1 cellular context compared by ENCODE assay signal in the genomic region with DNA sequence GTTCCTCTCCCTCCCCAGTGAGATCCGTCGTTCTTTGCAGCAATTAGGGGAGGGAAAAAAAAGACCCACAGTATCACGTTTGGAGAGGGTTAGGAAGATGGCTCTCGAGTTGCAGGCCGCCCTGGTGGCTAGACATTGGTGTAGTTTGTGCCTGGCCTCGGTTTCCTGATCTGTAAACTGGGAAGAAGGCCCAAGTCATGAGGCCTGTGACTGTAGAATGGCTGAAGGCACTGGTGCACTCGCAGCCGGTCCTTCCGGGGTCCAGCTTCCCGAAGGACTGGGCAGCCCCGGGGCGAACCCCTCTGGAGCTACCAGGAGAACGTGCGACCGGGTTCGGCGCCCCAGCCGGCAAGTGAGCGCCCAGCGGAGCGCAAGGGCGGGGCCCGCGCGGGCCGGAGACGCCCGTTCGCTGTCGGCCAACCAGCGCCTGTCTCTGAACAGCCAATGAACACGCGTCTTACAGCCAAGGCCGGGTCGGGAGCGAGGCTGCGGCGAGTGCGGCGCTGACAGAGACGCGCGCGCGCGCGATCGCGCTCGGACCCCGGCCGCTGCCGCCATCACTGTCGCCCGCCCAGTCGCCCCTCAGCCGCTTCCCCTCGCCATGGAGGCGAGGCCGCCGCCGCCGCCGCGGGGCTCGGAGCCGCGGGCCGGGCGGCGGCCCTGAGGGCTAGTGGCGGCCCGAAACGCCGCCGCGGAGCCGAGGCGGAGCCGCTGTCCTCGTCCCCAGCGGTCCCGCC.
TF ChIP-seq lines count a peak whose summit lies in the region.

A gene with protein sequence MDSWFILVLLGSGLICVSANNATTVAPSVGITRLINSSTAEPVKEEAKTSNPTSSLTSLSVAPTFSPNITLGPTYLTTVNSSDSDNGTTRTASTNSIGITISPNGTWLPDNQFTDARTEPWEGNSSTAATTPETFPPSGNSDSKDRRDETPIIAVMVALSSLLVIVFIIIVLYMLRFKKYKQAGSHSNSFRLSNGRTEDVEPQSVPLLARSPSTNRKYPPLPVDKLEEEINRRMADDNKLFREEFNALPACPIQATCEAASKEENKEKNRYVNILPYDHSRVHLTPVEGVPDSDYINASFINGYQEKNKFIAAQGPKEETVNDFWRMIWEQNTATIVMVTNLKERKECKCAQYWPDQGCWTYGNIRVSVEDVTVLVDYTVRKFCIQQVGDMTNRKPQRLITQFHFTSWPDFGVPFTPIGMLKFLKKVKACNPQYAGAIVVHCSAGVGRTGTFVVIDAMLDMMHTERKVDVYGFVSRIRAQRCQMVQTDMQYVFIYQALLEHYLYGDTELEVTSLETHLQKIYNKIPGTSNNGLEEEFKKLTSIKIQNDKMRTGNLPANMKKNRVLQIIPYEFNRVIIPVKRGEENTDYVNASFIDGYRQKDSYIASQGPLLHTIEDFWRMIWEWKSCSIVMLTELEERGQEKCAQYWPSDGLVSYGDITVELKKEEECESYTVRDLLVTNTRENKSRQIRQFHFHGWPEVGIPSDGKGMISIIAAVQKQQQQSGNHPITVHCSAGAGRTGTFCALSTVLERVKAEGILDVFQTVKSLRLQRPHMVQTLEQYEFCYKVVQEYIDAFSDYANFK (plus strand): TSS at position 472 of the 737 bp plus-strand sequence. CDS start 90,797 bp downstream, outside the sequence.

TF ChIP-seq in HepG2, 621 proteins besides CTCF, POLR2A, EP300 and RAD21 (continued from another document and continues in another):
- no peak; the same call in 1 of the 2 replicates for TF ChIP-seq PRMT3 (CRISPR knock-in tag; IDR thresholded peaks at IDR 0.05; ENCODE audit: borderline replicate concordance, low read depth)
- no peak; the same call in none of the 2 replicates for TF ChIP-seq ZNF589 (CRISPR knock-in tag; conservative IDR thresholded peaks at IDR 0.05)
- peak; percentile 81 for TF ChIP-seq HDAC1 (CRISPR knock-in tag; IDR thresholded peaks at IDR 0.05)
- TF ChIP-seq ARHGAP35 (CRISPR knock-in tag; IDR thresholded peaks at IDR 0.05; ENCODE audit: borderline replicate concordance), result peak; percentile 76; the same call in 1 of the 2 replicates
- TF ChIP-seq, protein P1, sequence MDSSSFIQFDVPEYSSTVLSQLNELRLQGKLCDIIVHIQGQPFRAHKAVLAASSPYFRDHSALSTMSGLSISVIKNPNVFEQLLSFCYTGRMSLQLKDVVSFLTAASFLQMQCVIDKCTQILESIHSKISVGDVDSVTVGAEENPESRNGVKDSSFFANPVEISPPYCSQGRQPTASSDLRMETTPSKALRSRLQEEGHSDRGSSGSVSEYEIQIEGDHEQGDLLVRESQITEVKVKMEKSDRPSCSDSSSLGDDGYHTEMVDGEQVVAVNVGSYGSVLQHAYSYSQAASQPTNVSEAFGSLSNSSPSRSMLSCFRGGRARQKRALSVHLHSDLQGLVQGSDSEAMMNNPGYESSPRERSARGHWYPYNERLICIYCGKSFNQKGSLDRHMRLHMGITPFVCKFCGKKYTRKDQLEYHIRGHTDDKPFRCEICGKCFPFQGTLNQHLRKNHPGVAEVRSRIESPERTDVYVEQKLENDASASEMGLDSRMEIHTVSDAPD (CRISPR knock-in tag; IDR thresholded peaks at IDR 0.05), result peak; percentile 43; the same call in 1 of the 2 replicates
- no peak; the same call in 1 of the 2 replicates for TF ChIP-seq DMAP1 (CRISPR knock-in tag; IDR thresholded peaks at IDR 0.05)
- peak; percentile 99 for TF ChIP-seq ZNF629 (CRISPR knock-in tag; conservative IDR thresholded peaks at IDR 0.05)
- peak; percentile 93 for TF ChIP-seq YY1 (IDR thresholded peaks at IDR 0.05; ENCODE audit: insufficient read depth, insufficient replicate concordance, low read depth, low read length)
- peak; percentile 63 for TF ChIP-seq ARNT2 (CRISPR knock-in tag; IDR thresholded peaks at IDR 0.05; ENCODE audit: low read depth)
- TF ChIP-seq ZNF484 (CRISPR knock-in tag; IDR thresholded peaks at IDR 0.05; ENCODE audit: borderline replicate concordance, low read depth), result no peak
- 0 out of 2 replicates have a peak, but pooled peaks have one; percentile 27 for TF ChIP-seq SIX1 (CRISPR knock-in tag; IDR thresholded peaks at IDR 0.05; ENCODE audit: borderline replicate concordance)
- TF ChIP-seq ZSCAN21 (CRISPR knock-in tag; IDR thresholded peaks at IDR 0.05; ENCODE audit: borderline replicate concordance), result peak; percentile 70; the same call in 1 of the 2 replicates
- peak; percentile 76; the same call in 1 of the 2 replicates for TF ChIP-seq SAFB2 (CRISPR knock-in tag; IDR thresholded peaks at IDR 0.05; ENCODE audit: borderline replicate concordance, low read depth)
- 0 out of 2 replicates have a peak, but pooled peaks have one; percentile 20 for TF ChIP-seq ZFYVE20 (CRISPR knock-in tag; IDR thresholded peaks at IDR 0.05; ENCODE audit: borderline replicate concordance, low read depth)
- TF ChIP-seq, protein P2, sequence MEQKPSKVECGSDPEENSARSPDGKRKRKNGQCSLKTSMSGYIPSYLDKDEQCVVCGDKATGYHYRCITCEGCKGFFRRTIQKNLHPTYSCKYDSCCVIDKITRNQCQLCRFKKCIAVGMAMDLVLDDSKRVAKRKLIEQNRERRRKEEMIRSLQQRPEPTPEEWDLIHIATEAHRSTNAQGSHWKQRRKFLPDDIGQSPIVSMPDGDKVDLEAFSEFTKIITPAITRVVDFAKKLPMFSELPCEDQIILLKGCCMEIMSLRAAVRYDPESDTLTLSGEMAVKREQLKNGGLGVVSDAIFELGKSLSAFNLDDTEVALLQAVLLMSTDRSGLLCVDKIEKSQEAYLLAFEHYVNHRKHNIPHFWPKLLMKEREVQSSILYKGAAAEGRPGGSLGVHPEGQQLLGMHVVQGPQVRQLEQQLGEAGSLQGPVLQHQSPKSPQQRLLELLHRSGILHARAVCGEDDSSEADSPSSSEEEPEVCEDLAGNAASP (CRISPR knock-in tag; IDR thresholded peaks at IDR 0.05; ENCODE audit: borderline replicate concordance), result peak; percentile 63; the same call in 1 of the 2 replicates
- TF ChIP-seq, protein P3, sequence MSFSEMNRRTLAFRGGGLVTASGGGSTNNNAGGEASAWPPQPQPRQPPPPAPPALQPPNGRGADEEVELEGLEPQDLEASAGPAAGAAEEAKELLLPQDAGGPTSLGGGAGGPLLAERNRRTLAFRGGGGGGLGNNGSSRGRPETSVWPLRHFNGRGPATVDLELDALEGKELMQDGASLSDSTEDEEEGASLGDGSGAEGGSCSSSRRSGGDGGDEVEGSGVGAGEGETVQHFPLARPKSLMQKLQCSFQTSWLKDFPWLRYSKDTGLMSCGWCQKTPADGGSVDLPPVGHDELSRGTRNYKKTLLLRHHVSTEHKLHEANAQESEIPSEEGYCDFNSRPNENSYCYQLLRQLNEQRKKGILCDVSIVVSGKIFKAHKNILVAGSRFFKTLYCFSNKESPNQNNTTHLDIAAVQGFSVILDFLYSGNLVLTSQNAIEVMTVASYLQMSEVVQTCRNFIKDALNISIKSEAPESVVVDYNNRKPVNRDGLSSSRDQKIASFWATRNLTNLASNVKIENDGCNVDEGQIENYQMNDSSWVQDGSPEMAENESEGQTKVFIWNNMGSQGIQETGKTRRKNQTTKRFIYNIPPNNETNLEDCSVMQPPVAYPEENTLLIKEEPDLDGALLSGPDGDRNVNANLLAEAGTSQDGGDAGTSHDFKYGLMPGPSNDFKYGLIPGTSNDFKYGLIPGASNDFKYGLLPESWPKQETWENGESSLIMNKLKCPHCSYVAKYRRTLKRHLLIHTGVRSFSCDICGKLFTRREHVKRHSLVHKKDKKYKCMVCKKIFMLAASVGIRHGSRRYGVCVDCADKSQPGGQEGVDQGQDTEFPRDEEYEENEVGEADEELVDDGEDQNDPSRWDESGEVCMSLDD (CRISPR knock-in tag; IDR thresholded peaks at IDR 0.05; ENCODE audit: borderline replicate concordance), result peak; percentile 59; the same call in 1 of the 2 replicates
- TF ChIP-seq, protein P4, sequence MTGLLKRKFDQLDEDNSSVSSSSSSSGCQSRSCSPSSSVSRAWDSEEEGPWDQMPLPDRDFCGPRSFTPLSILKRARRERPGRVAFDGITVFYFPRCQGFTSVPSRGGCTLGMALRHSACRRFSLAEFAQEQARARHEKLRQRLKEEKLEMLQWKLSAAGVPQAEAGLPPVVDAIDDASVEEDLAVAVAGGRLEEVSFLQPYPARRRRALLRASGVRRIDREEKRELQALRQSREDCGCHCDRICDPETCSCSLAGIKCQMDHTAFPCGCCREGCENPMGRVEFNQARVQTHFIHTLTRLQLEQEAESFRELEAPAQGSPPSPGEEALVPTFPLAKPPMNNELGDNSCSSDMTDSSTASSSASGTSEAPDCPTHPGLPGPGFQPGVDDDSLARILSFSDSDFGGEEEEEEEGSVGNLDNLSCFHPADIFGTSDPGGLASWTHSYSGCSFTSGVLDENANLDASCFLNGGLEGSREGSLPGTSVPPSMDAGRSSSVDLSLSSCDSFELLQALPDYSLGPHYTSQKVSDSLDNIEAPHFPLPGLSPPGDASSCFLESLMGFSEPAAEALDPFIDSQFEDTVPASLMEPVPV (CRISPR knock-in tag; IDR thresholded peaks at IDR 0.05), result peak; percentile 82; the same call in 1 of the 2 replicates
- TF ChIP-seq, protein P5, sequence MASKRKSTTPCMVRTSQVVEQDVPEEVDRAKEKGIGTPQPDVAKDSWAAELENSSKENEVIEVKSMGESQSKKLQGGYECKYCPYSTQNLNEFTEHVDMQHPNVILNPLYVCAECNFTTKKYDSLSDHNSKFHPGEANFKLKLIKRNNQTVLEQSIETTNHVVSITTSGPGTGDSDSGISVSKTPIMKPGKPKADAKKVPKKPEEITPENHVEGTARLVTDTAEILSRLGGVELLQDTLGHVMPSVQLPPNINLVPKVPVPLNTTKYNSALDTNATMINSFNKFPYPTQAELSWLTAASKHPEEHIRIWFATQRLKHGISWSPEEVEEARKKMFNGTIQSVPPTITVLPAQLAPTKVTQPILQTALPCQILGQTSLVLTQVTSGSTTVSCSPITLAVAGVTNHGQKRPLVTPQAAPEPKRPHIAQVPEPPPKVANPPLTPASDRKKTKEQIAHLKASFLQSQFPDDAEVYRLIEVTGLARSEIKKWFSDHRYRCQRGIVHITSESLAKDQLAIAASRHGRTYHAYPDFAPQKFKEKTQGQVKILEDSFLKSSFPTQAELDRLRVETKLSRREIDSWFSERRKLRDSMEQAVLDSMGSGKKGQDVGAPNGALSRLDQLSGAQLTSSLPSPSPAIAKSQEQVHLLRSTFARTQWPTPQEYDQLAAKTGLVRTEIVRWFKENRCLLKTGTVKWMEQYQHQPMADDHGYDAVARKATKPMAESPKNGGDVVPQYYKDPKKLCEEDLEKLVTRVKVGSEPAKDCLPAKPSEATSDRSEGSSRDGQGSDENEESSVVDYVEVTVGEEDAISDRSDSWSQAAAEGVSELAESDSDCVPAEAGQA (IDR thresholded peaks at IDR 0.05; ENCODE audit: low read depth), result peak; percentile 87
- TF ChIP-seq, protein P5 (CRISPR knock-in tag; IDR thresholded peaks at IDR 0.05; ENCODE audit: borderline replicate concordance), result peak; percentile 11; the same call in 1 of the 2 replicates
- peak; percentile 88 for TF ChIP-seq SP4 (CRISPR knock-in tag; IDR thresholded peaks at IDR 0.05)
- TF ChIP-seq ZNF841 (CRISPR knock-in tag; IDR thresholded peaks at IDR 0.05; ENCODE audit: borderline replicate concordance), result no peak
- peak; percentile 49; the same call in 1 of the 2 replicates for TF ChIP-seq RBAK (CRISPR knock-in tag; IDR thresholded peaks at IDR 0.05)
- TF ChIP-seq, protein P6, sequence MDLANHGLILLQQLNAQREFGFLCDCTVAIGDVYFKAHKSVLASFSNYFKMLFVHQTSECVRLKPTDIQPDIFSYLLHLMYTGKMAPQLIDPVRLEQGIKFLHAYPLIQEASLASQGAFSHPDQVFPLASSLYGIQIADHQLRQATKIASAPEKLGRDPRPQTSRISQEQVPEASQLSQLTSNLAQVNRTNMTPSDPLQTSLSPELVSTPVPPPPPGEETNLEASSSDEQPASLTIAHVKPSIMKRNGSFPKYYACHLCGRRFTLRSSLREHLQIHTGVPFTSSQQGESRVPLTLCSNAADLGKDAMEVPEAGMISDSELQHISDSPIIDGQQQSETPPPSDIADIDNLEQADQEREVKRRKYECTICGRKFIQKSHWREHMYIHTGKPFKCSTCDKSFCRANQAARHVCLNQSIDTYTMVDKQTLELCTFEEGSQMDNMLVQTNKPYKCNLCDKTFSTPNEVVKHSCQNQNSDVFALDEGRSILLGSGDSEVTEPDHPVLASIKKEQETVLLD (CRISPR knock-in tag; IDR thresholded peaks at IDR 0.05; ENCODE audit: low read depth), result peak; percentile 44; the same call in 1 of the 2 replicates
- TF ChIP-seq ELF3 (CRISPR knock-in tag; IDR thresholded peaks at IDR 0.05), result no peak; the same call in 1 of the 2 replicates
- peak; percentile 91 for TF ChIP-seq NFYB (CRISPR knock-in tag; IDR thresholded peaks at IDR 0.05)
- TF ChIP-seq SYNCRIP (IDR thresholded peaks at IDR 0.05; ENCODE audit: insufficient read depth, low read depth, low read length), result no peak
- no peak for TF ChIP-seq AKAP8 (CRISPR knock-in tag; IDR thresholded peaks at IDR 0.05)
- TF ChIP-seq EHMT2 (IDR thresholded peaks at IDR 0.05; ENCODE audit: borderline replicate concordance, low read depth, low read length), result no peak
